ENCODE assay signal across 9 cellular contexts in genomic region chr6:63272397-63272796, GRCh38. TPM values are rescaled to one million over a fixed set of nuclear protein-coding genes. Genes with fewer than 3 reads are reported as not detected.
DNase-seq lines count a peak whose midpoint lies in the region; ATAC-seq and TF ChIP-seq lines count a peak whose summit lies in the region.
"Had no signal": no experiment of that assay in that cellular context is flagged by ENCODE, and none has a peak within 500 bp of the region (broad histone marks: within the 10 kb centered on the region; RNA-seq: fewer than 3 reads in every experiment).

No MANE protein-coding gene starts in this region.

- BruUV-seq in Panc1 (replicated peaks; lab: Mats Ljungman, UMichigan): no TSS peak

- H3K36me3 ChIP-seq in Panc1 (ENCODE audit: control insufficient read depth, insufficient read depth, low read length): no peaks in the 10 kb centered on the region

- POLR2A ChIA-PET in Panc1 (lab: Charles Lee): no interaction called here

- no peak overlapping the region for H3K4me3 ChIP-seq in Panc1 (ENCODE audit: low read depth in 2 of 2, low read length in 2 of 2)
- no peak overlapping the region for H3K4me3 ChIP-seq in fibroblast of villous mesenchyme (ENCODE audit: low read depth, low read length)

- peak; percentile 5 for DNase-seq in A172 (ENCODE audit: low spot score)
- peak; percentile 8 for DNase-seq in HCEC 1CT
- peak; percentile 28 for DNase-seq in Panc1 (ENCODE audit: low read depth, low spot score)
- DNase-seq in fibroblast of villous mesenchyme (ENCODE audit: low read depth): peak; percentile 27
- DNase-seq in posterior vena cava (ENCODE audit: low spot score): no peak
- DNase-seq in GM19240 (ENCODE audit: insufficient read length, low spot score): no peak
- DNase-seq: naive B cell had no signal

- no peak for ATAC-seq in Panc1
- no peak for ATAC-seq in HG03460 (IDR thresholded peaks at IDR 0.05; ENCODE audit: unreplicated experiment)
- ATAC-seq in HG02798 (IDR thresholded peaks at IDR 0.05; ENCODE audit: poor library complexity, unreplicated experiment): no peak

- no peaks in the 10 kb centered on the region for H3K9me3 ChIP-seq in Panc1 (ENCODE audit: control insufficient read depth, insufficient read depth, low read depth, low read length)

- in situ Hi-C loops in Panc1 (cut with HindIII; ENCODE audit: low pct_unique_long_range_greater_than_20kb, low sequenced_read_pairs): no loop called here

- H3K4me1 ChIP-seq in Panc1 (ENCODE audit: control insufficient read depth, insufficient read depth, low read length): no peaks in the 10 kb centered on the region

- no peak overlapping the region for H3K27ac ChIP-seq in Panc1 (ENCODE audit: low read length)

- CTCF ChIA-PET in Panc1 (lab: Charles Lee): no interaction called here

- H3K27me3 ChIP-seq in Panc1 (ENCODE audit: control insufficient read depth, insufficient read depth, low read length): no peaks in the 10 kb centered on the region

- TF ChIP-seq CTCF in Panc1 (IDR thresholded peaks at IDR 0.05) (peak; percentile 36; the same call in 1 of the 2 replicates), fibroblast of villous mesenchyme (IDR thresholded peaks at IDR 0.05; ENCODE audit: insufficient read depth, low read depth, low read length) (peak; percentile 29)

- intact Hi-C loops in Panc1 (cut with micrococcal nuclease; ENCODE audit: unreplicated experiment): no loop called here
- intact Hi-C loops in posterior vena cava (cut with DNase I): no loop called here

RNA-seq across cellular contexts. Expression of gene LGSN, which starts 47.4 kb away (rescaled TPM):
- total RNA-seq in A172 (2014; rRNA removed; shearing (Covaris generic)): not detected in 2 replicates
- total RNA-seq in Panc1 (2021; ENCODE audit: unreplicated experiment) (not detected), fibroblast of villous mesenchyme (under 0.01 and 0.32 TPM in 2 replicates), posterior vena cava (not detected)
- not detected for polyA plus RNA-seq in Panc1 (2012; ENCODE audit: insufficient read length)

Comparison
In these comparisons a context has a peak if more than half of its experiments do, and no peak if none do; other contexts are left out.
1. DNase-seq: peak in A172 (single experiment), HCEC 1CT (single experiment), Panc1 (single experiment) and fibroblast of villous mesenchyme (single experiment); none in posterior vena cava (single experiment) and GM19240 (single experiment).